Comparison of ENCODE assay signal across 34 cellular contexts in genomic region chr20:35750611-35751010, GRCh38.
"Had no signal": no experiment of that assay in that cellular context is flagged by ENCODE, and none has a peak within 500 bp of the region (broad histone marks: within the 10 kb centered on the region; RNA-seq: fewer than 3 reads in every experiment).

No MANE protein-coding gene starts in this region.

- DNase-seq: activated B cell treated with CpG ODN at 0.5 μM for 24 hours; activated CD4-positive, alpha-beta T cell treated with anti-CD3 and anti-CD28 coated beads for 48 hours; activated CD4-positive, alpha-beta T cell treated with anti-CD3 and anti-CD28 coated beads, Interleukin-2, amount 50 U/mL, for 1 hour; activated CD4-positive, alpha-beta T cell treated with anti-CD3 and anti-CD28 coated beads, Interleukin-2, amount 50 U/mL, for 48 hours; activated CD8-positive, alpha-beta memory T cell treated with anti-CD3 and anti-CD28 coated beads for 24 hours; activated CD8-positive, alpha-beta T cell treated with anti-CD3 and anti-CD28 coated beads for 36 hours; activated effector memory CD4-positive, alpha-beta T cell treated with Interleukin-2 at 50 U/mL for 16 hours; activated gamma-delta T cell treated with Interleukin-2 at 50 U/mL for 16 hours; activated naive CD4-positive, alpha-beta T cell treated with anti-CD3 and anti-CD28 coated beads, Interleukin-2, amount 50 U/mL, for 16 hours; activated naive CD4-positive, alpha-beta T cell treated with Interleukin-2 at 50 U/mL for 16 hours; activated T-cell treated with anti-CD3 and anti-CD28 coated beads, Interleukin-2, amount 50 U/mL, for 4 hours; amniotic stem cell; anterior cingulate cortex; body of pancreas; caudate nucleus; cortex of kidney; dermis blood vessel endothelial cell; effector CD4-positive, alpha-beta T cell; effector memory CD8-positive, alpha-beta T cell; foreskin fibroblast; glutamatergic neuron; heart left ventricle; T-helper 1 cell; T-helper 17 cell; T1000; WERI-Rb-1 had no signal

- H3K27me3 Mint-ChIP-seq: activated B cell treated with CpG ODN at 0.5 μM for 24 hours; activated CD8-positive, alpha-beta T cell treated with anti-CD3 and anti-CD28 coated beads for 36 hours; activated naive CD8-positive, alpha-beta T cell; activated T-helper 17 cell treated with anti-CD3 and anti-CD28 coated beads, Interleukin-2, amount 50 U/mL, for 72 hours; effector memory CD8-positive, alpha-beta T cell; T-helper 17 cell had no signal

- H3K4me3 Mint-ChIP-seq: activated B cell treated with CpG ODN at 0.5 μM for 24 hours; activated CD8-positive, alpha-beta T cell treated with anti-CD3 and anti-CD28 coated beads for 36 hours; activated naive CD8-positive, alpha-beta T cell; activated T-cell treated with anti-CD3 and anti-CD28 coated beads, Interleukin-2, amount 50 U/mL, for 4 hours; activated T-helper 17 cell treated with anti-CD3 and anti-CD28 coated beads, Interleukin-2, amount 50 U/mL, for 72 hours; effector memory CD8-positive, alpha-beta T cell; T-helper 17 cell; T-helper 2 cell treated with Interferon-gamma antibody and Interleukin-4, amounts not matched to agents 5 μg/mL and 100 μg/mL, for 36 hours had no signal

- FAIRE-seq: colon, endometrium, frontal cortex had no signal

- H3K27me3 ChIP-seq: body of pancreas, heart left ventricle had no signal

- H3K27ac ChIP-seq: body of pancreas, heart left ventricle, WERI-Rb-1 had no signal

- H3K27ac Mint-ChIP-seq: activated B cell treated with CpG ODN at 0.5 μM for 24 hours; activated CD8-positive, alpha-beta T cell treated with anti-CD3 and anti-CD28 coated beads for 36 hours; activated naive CD8-positive, alpha-beta T cell; activated T-helper 17 cell treated with anti-CD3 and anti-CD28 coated beads, Interleukin-2, amount 50 U/mL, for 72 hours; effector memory CD8-positive, alpha-beta T cell; T-helper 17 cell; T-helper 2 cell treated with Interferon-gamma antibody and Interleukin-4, amounts not matched to agents 5 μg/mL and 100 μg/mL, for 36 hours had no signal

- H3K4me1 Mint-ChIP-seq: activated B cell treated with CpG ODN at 0.5 μM for 24 hours; activated T-helper 17 cell treated with anti-CD3 and anti-CD28 coated beads, Interleukin-2, amount 50 U/mL, for 72 hours had no signal

- H3K9me3 Mint-ChIP-seq: activated B cell treated with CpG ODN at 0.5 μM for 24 hours; activated CD8-positive, alpha-beta T cell treated with anti-CD3 and anti-CD28 coated beads for 36 hours; activated T-cell treated with anti-CD3 and anti-CD28 coated beads, Interleukin-2, amount 50 U/mL, for 4 hours; activated T-helper 17 cell treated with anti-CD3 and anti-CD28 coated beads, Interleukin-2, amount 50 U/mL, for 72 hours; effector memory CD8-positive, alpha-beta T cell; T-helper 2 cell treated with Interferon-gamma antibody and Interleukin-4, amounts not matched to agents 5 μg/mL and 100 μg/mL, for 36 hours had no signal

- H3K36me3 Mint-ChIP-seq: activated naive CD8-positive, alpha-beta T cell had no signal

- H3K36me3 ChIP-seq: heart left ventricle, WERI-Rb-1 had no signal

- H3K9me3 ChIP-seq: body of pancreas, heart left ventricle had no signal

- ATAC-seq: activated CD4-positive, CD25-positive, alpha-beta regulatory T cell treated with anti-CD3 and anti-CD28 coated beads, Interleukin-2, amount 50 U/mL, for 24 hours; activated CD8-positive, alpha-beta T cell treated with anti-CD3 and anti-CD28 coated beads for 36 hours; activated T-cell treated with anti-CD3 and anti-CD28 coated beads, Interleukin-2, amount 50 U/mL, for 4 hours; activated T-helper 17 cell treated with anti-CD3 and anti-CD28 coated beads, Interleukin-2, amount 50 U/mL, for 72 hours; body of pancreas; effector memory CD8-positive, alpha-beta T cell; esophagus mucosa; heart left ventricle; T-helper 17 cell had no signal

- H3K4me1 ChIP-seq: body of pancreas, heart left ventricle had no signal

- H3K4me3 ChIP-seq: body of pancreas, heart left ventricle had no signal
